Comparison of ENCODE assay signal across 7 cellular contexts in genomic region chr19:53530622-53531021, GRCh38.
"Had no signal": no experiment of that assay in that cellular context is flagged by ENCODE, and none has a peak within 500 bp of the region (broad histone marks: within the 10 kb centered on the region; RNA-seq: fewer than 3 reads in every experiment).

No MANE protein-coding gene starts in this region.

- H3K4me1 ChIP-seq: HAP-1 had no signal

- H3K27ac ChIP-seq: GM23248, HL-60 had no signal

- H3K9ac ChIP-seq: GM23248 had no signal

- DNase-seq: GM23248, GOT3, H7, HFFc6, IMR-90 had no signal

- H3K9me3 ChIP-seq: HAP-1 had no signal

- H3K27ac Mint-ChIP-seq: HFFc6 had no signal

- H2AFZ ChIP-seq: GM23248 had no signal

- H3K4me3 Mint-ChIP-seq: HFFc6 had no signal

- H3K4me3 ChIP-seq: GM23248, HAP-1 had no signal
